In the genomic region with DNA sequence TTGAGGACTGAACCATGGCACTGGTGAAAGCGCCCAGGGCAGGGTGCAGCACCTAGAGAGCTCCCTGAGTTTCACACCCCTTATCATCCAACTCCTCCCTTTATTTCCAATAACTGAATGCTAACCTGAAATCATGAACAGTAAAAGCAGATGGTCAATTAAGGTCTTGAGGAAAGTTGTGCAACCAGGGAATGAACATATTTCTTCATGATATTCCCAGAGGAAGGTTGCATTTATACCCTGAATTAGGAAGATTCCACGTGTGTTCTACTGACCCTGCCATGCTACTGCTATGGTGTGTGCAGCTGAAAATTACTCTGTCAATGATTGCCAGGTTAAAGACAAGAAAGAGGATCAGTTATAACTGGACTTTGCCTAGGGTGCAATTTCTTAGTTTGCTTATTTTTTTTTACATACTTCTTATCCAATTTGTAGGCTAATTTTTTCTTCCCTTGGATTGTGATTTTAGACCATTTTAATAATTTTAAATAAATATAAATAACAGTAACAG, we compare ENCODE assay signal across 13 cellular contexts.
DNase-seq lines count a peak whose midpoint lies in the region; ATAC-seq lines count a peak whose summit lies in the region.
"Had no signal": no experiment of that assay in that cellular context is flagged by ENCODE, and none has a peak within 500 bp of the region (broad histone marks: within the 10 kb centered on the region; RNA-seq: fewer than 3 reads in every experiment).

No MANE protein-coding gene starts in this region.

- ATAC-seq in GM19463 (IDR thresholded peaks at IDR 0.05; ENCODE audit: unreplicated experiment) (peak; percentile 48), left colon (peak; percentile 91), HG02852 (IDR thresholded peaks at IDR 0.05; ENCODE audit: unreplicated experiment) (no peak), HG03139 (IDR thresholded peaks at IDR 0.05; ENCODE audit: unreplicated experiment) (no peak)
- ATAC-seq: GM12878 had no signal

- intact Hi-C loops in left colon (cut with DNase I, micrococcal nuclease) = no loop called here

- DNase-seq in fibroblast of gingiva (ENCODE audit: low read depth) = peak; percentile 57
- DNase-seq in left colon = no peak
- DNase-seq in medulla oblongata (ENCODE audit: extremely low spot score) = no peak
- DNase-seq in NCI-H748 (lab: John Stamatoyannopoulos, UW; ENCODE audit: unreplicated experiment) = no peak
- DNase-seq: BE2C; CD4-positive, alpha-beta memory T cell; DMS79; GOT3; IMR-90 had no signal

Comparison
In these comparisons a context has a peak if more than half of its experiments do, and no peak if none do; other contexts are left out.
1. ATAC-seq: peak in GM19463 (single experiment) and left colon (single experiment); none in HG02852 (single experiment) and HG03139 (single experiment).